ENCODE assay signal across 23 cellular contexts in genomic region chr5:14545308-14545707, GRCh38. TPM values are rescaled to one million over a fixed set of nuclear protein-coding genes. Genes with fewer than 3 reads are reported as not detected.
DNase-seq lines count a peak whose midpoint lies in the region; ATAC-seq and TF ChIP-seq lines count a peak whose summit lies in the region.
"Had no signal": no experiment of that assay in that cellular context is flagged by ENCODE, and none has a peak within 500 bp of the region (broad histone marks: within the 10 kb centered on the region; RNA-seq: fewer than 3 reads in every experiment).

No MANE protein-coding gene starts in this region.

- H2AFZ ChIP-seq in mammary epithelial cell (ENCODE audit: low read depth, low read length), result no peak overlapping the region

- no TSS peak for BruUV-seq in mammary epithelial cell (replicated peaks; lab: Mats Ljungman, UMichigan)

- no peaks in the 10 kb centered on the region for H3K4me1 ChIP-seq in lung (ENCODE audit: control insufficient read depth in 2 of 2, insufficient read depth in 2 of 2, low read length in 2 of 2)
- no peaks in the 10 kb centered on the region for H3K4me1 ChIP-seq in mammary epithelial cell (ENCODE audit: insufficient read depth, low read length)
- H3K4me1 ChIP-seq: prostate gland, tibial nerve had no signal

- H3K36me3 ChIP-seq in lung (ENCODE audit: control insufficient read depth in 2 of 2, insufficient read depth in 2 of 2, low read length in 2 of 2), result no peaks in the 10 kb centered on the region
- no peaks in the 10 kb centered on the region for H3K36me3 ChIP-seq in mammary epithelial cell (ENCODE audit: insufficient read depth, low read length)
- H3K36me3 ChIP-seq: prostate gland, spleen, tibial nerve had no signal

- H3K9ac ChIP-seq in mammary epithelial cell (ENCODE audit: insufficient read depth, low read length), result no peak overlapping the region
- H3K9ac ChIP-seq: SK-N-SH had no signal

- H3K9me3 ChIP-seq in lung (ENCODE audit: control insufficient read depth in 2 of 2, insufficient read depth in 1 of 2, low read length in 1 of 2) (peaks cover 0 to 6% of the 10 kb centered on the region in 2 donors), mammary epithelial cell (replicated peaks; ENCODE audit: insufficient read depth, low read length) (no peaks in the 10 kb centered on the region)
- H3K9me3 ChIP-seq: prostate gland, SK-N-SH had no signal

- no peaks in the 10 kb centered on the region for H3K79me2 ChIP-seq in mammary epithelial cell (ENCODE audit: insufficient read depth, low read length)

- in situ Hi-C loops in mammary epithelial cell (cut with MboI; ENCODE audit: low sequenced_read_pairs in 2 of 2), result no loop called here

- intact Hi-C loops in mammary epithelial cell (cut with micrococcal nuclease), result no loop called here

- TF ChIP-seq CTCF in NB4 (IDR thresholded peaks at IDR 0.05; ENCODE audit: low read depth, low read length) (no peak), lung (IDR thresholded peaks at IDR 0.05; ENCODE audit: control extremely low read depth, extremely low read depth) (no peak), mammary epithelial cell (conservative IDR thresholded peaks at IDR 0.05 in 1 of 2, IDR thresholded peaks at IDR 0.05 in 1 of 2; ENCODE audit: extremely low read depth in 1 of 2, insufficient read depth in 1 of 2, low read depth in 1 of 2, low read length in 2 of 2) (no peak)

- H3K27me3 ChIP-seq in lung (ENCODE audit: control insufficient read depth, insufficient read depth) (no peaks in the 10 kb centered on the region), mammary epithelial cell (ENCODE audit: insufficient read depth, low read length) (peaks cover 3% of the 10 kb centered on the region)
- H3K27me3 ChIP-seq: spleen, tibial nerve had no signal

- CTCF ChIA-PET in mammary epithelial cell (lab: Charles Lee; ENCODE audit: low non-redundant PET), result no interaction called here

- WGBS in lung, 2 donors, result 29 to 46% methylated on average over 3 of the region's 3 CpGs
- WGBS in mammary epithelial cell (ENCODE audit: low coverage, missing lambda C conversion rate), result 68% methylated on average over 3 of the region's 3 CpGs

- no peak for TF ChIP-seq POLR2A in NB4 (IDR thresholded peaks at IDR 0.05; ENCODE audit: extremely low read depth, insufficient read length)

- H3K4me2 ChIP-seq in mammary epithelial cell (ENCODE audit: insufficient read depth, low read depth, low read length), result no peak overlapping the region
- H3K4me2 ChIP-seq: SK-N-SH had no signal

- ATAC-seq in lung (ENCODE audit: insufficient read depth, low FRiP score), result peak; percentile 53
- no peak for ATAC-seq in HG02623 (IDR thresholded peaks at IDR 0.05; ENCODE audit: unreplicated experiment)
- ATAC-seq in HG03108 (IDR thresholded peaks at IDR 0.05; ENCODE audit: unreplicated experiment), result no peak
- ATAC-seq: activated CD4-positive, CD25-positive, alpha-beta regulatory T cell treated with anti-CD3 and anti-CD28 coated beads, Interleukin-2, amount 50 U/mL, for 24 hours; activated CD8-positive, alpha-beta T cell treated with anti-CD3 and anti-CD28 coated beads, Interleukin-2, amount 10 ng/mL, durations not matched to agents 7 days and 5 days; Panc1 had no signal

- dilution Hi-C loops in mammary epithelial cell (cut with HindIII; ENCODE audit: low sequenced_read_pairs), result loop anchor here (5.0 kb wide), 1 partner anchor 33 kb away; no protein-coding TSS in a partner anchor

- H3K27ac ChIP-seq in lung (ENCODE audit: low read depth in 1 of 2, low read length in 1 of 2) (no peak overlapping the region), mammary epithelial cell (ENCODE audit: insufficient read depth, low read depth, low read length) (no peak overlapping the region)
- H3K27ac ChIP-seq: prostate gland, tibial nerve had no signal

- H4K20me1 ChIP-seq in mammary epithelial cell (ENCODE audit: insufficient read depth, low read length), result no peaks in the 10 kb centered on the region

- no peak overlapping the region for H3K4me3 ChIP-seq in NB4 (ENCODE audit: low read depth, low read length)
- H3K4me3 ChIP-seq in lung, result no peak overlapping the region
- no peak overlapping the region for H3K4me3 ChIP-seq in mammary epithelial cell (replicated peaks in 1 of 3; ENCODE audit: insufficient read depth in 1 of 3, low read depth in 2 of 3, low read length in 3 of 3)
- H3K4me3 ChIP-seq: prostate gland, spleen, tibial nerve had no signal

- DNase-seq in CD1c-positive myeloid dendritic cell (ENCODE audit: extremely low spot score) (peak; percentile 89), NB4 (ENCODE audit: low read depth) (peak; percentile 60), amniotic epithelial cell (ENCODE audit: low read depth) (peak; percentile 48), lung (ENCODE audit: low spot score) (no peak), mammary epithelial cell (no peak), NCI-H2081 treated with DMSO at 0.1 percent for 48 hours (lab: John Stamatoyannopoulos, UW) (no peak)
- DNase-seq: activated CD8-positive, alpha-beta T cell treated with anti-CD3 and anti-CD28 coated beads, Interleukin-2, amount 10 ng/mL, durations not matched to agents 7 days and 5 days; activated T-cell treated with anti-CD3 and anti-CD28 coated beads, Interleukin-2, amount 50 U/mL, for 1 hour; DMS79; foreskin melanocyte; HCEC 1CT; NCI-H1417 treated with DMSO at 0.1 percent for 48 hours; NCI-H82; SK-N-SH; spleen; stimulated activated CD4-positive, alpha-beta T cell treated with anti-CD3 and anti-CD28 coated beads, Interleukin-4, amount 100 ng/mL, for 24 hours; T1000 had no signal

RNA-seq across cellular contexts. Expression of gene OTULINL, which starts 36.3 kb away (rescaled TPM):
- total RNA-seq in lung, result 10 to 100 TPM; 19.7 to 59.9 TPM
- 10 to 100 TPM; 24.2 to 35.9 TPM for polyA plus RNA-seq in lung
- total RNA-seq in mammary epithelial cell, result 1 to 10 TPM in 1 of 2 donors, under 1 TPM in 1; 0.33 to 5.1 TPM
- 1.1 TPM for polyA plus RNA-seq in mammary epithelial cell
- polyA minus RNA-seq in mammary epithelial cell, result not detected

Comparison
In these comparisons a context has a peak if more than half of its experiments do, and no peak if none do; other contexts are left out.
1. DNase-seq: peak in CD1c-positive myeloid dendritic cell (single experiment), NB4 (single experiment) and amniotic epithelial cell (single experiment); none in lung (single experiment), mammary epithelial cell (single experiment) and NCI-H2081 treated with DMSO at 0.1 percent for 48 hours (single experiment).